ENCODE assay signal across 1 cellular context in the genomic region with DNA sequence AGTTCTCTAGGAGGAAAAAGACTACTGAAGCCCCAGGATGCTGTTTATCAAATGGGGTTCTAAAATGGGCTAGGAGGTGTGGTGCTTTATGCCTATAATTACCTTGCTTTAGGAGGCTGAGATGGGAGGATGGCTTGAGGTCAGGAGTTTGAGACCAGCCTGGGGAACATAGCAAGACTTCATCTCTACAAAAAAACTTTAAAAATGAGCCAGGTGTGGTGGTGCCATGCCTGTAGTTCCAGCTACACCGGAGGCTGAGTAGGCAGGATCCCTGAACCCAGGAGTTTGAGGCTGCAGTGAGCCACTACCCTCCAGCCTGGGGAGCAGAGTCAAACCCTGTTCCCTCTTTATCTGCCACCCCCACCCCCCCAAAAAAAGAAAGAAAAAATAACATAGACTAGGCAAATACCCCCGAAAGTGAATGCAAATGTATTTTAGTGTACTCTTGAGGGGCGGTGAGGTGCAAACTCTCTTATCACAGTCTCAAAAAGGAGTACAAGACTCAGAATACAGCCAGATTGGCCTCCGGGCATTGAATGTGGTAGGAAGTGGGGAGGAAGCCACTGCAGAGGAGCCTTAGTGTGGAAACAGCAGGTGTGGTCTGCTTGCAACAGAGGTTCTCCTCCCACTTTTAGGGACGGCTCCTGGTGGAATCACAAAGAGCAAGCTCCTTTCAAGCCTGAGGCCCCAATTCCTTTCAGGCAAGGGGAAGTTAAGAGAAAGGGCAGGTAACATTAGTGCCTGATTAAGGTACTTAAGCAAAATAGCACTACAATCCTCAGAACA.
TF ChIP-seq lines count a peak whose summit lies in the region.

No MANE protein-coding gene starts in this region.

TF ChIP-seq in GM12878, 131 proteins besides CTCF, POLR2A, EP300 and RAD21 (continued from another document):
- TF ChIP-seq, protein P1, sequence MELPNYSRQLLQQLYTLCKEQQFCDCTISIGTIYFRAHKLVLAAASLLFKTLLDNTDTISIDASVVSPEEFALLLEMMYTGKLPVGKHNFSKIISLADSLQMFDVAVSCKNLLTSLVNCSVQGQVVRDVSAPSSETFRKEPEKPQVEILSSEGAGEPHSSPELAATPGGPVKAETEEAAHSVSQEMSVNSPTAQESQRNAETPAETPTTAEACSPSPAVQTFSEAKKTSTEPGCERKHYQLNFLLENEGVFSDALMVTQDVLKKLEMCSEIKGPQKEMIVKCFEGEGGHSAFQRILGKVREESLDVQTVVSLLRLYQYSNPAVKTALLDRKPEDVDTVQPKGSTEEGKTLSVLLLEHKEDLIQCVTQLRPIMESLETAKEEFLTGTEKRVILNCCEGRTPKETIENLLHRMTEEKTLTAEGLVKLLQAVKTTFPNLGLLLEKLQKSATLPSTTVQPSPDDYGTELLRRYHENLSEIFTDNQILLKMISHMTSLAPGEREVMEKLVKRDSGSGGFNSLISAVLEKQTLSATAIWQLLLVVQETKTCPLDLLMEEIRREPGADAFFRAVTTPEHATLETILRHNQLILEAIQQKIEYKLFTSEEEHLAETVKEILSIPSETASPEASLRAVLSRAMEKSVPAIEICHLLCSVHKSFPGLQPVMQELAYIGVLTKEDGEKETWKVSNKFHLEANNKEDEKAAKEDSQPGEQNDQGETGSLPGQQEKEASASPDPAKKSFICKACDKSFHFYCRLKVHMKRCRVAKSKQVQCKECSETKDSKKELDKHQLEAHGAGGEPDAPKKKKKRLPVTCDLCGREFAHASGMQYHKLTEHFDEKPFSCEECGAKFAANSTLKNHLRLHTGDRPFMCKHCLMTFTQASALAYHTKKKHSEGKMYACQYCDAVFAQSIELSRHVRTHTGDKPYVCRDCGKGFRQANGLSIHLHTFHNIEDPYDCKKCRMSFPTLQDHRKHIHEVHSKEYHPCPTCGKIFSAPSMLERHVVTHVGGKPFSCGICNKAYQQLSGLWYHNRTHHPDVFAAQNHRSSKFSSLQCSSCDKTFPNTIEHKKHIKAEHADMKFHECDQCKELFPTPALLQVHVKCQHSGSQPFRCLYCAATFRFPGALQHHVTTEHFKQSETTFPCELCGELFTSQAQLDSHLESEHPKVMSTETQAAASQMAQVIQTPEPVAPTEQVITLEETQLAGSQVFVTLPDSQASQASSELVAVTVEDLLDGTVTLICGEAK (IDR thresholded peaks at IDR 0.05; ENCODE audit: borderline replicate concordance), result no peak
- peak; percentile 23 for TF ChIP-seq MEF2B (IDR thresholded peaks at IDR 0.05; ENCODE audit: partially characterized antibody, poor library complexity, severe bottlenecking)
- no peak for TF ChIP-seq SMAD5 (IDR thresholded peaks at IDR 0.05; ENCODE audit: low read depth)
- TF ChIP-seq CBX3 (IDR thresholded peaks at IDR 0.05; ENCODE audit: borderline replicate concordance, low read depth), result no peak
